16 cellular contexts compared by ENCODE assay signal in the genomic region with DNA sequence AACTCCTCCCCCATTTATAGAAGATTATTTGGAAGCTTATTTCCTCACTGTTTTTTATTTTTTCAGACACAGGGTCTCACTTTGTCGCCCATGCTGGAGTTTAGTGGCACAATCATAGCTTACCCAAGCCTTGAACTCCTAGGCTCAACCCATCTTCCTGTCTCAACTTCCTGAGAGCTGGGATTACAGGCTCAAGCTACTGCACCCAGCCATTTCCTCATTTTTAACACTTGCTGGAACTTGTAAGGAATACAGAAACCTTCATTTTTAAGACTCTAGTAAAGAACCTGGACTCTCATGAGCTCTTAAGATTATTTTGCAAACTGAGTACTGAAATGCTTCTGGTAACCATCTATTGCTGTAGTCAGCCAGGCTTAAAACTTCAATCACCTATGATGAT. TPM values are rescaled to one million over a fixed set of nuclear protein-coding genes. Genes with fewer than 3 reads are reported as not detected.
DNase-seq lines count a peak whose midpoint lies in the region; ATAC-seq and TF ChIP-seq lines count a peak whose summit lies in the region.
"Had no signal": no experiment of that assay in that cellular context is flagged by ENCODE, and none has a peak within 500 bp of the region (broad histone marks: within the 10 kb centered on the region; RNA-seq: fewer than 3 reads in every experiment).

No MANE protein-coding gene starts in this region.

- DNase-seq in activated naive CD8-positive, alpha-beta T cell treated with anti-CD3 and anti-CD28 coated beads for 36 hours, result no peak
- peak; percentile 20 for DNase-seq in RWPE1 (ENCODE audit: low spot score)
- DNase-seq in foreskin keratinocyte, result peak; percentile 35 to 64
- no peak for DNase-seq in type B pancreatic cell (ENCODE audit: extremely low spot score, unreplicated experiment)
- DNase-seq: activated CD4-positive, alpha-beta T cell treated with anti-CD3 and anti-CD28 coated beads for 48 hours; H7; NCI-H187 treated with DMSO at 0.1 percent for 48 hours; NCI-H526 treated with DMSO at 0.1 percent for 48 hours; ovary; Peyer's patch; stimulated activated naive CD8-positive, alpha-beta T cell treated with anti-CD3 and anti-CD28 coated beads, Interleukin-15, Interleukin-2, amounts not matched to agents 100 U/mL and 50 U/mL, for 24 hours; T-helper 2 cell had no signal

- peak overlapping the region; percentile 22 for H3K4me3 Mint-ChIP-seq in activated naive CD8-positive, alpha-beta T cell
- H3K4me3 Mint-ChIP-seq in activated naive CD8-positive, alpha-beta T cell treated with anti-CD3 and anti-CD28 coated beads for 36 hours, result no peak overlapping the region
- H3K4me3 Mint-ChIP-seq in type B pancreatic cell, result no peak overlapping the region

- TF ChIP-seq CTCF in RWPE1 (conservative IDR thresholded peaks at IDR 0.05; ENCODE audit: low read depth) (no peak), foreskin keratinocyte (conservative IDR thresholded peaks at IDR 0.05) (no peak), type B pancreatic cell (conservative IDR thresholded peaks at IDR 0.05) (no peak)

- H3K36me3 Mint-ChIP-seq in activated naive CD8-positive, alpha-beta T cell, result peaks cover 5% of the 10 kb centered on the region
- peaks cover 36% of the 10 kb centered on the region for H3K36me3 Mint-ChIP-seq in activated naive CD8-positive, alpha-beta T cell treated with anti-CD3 and anti-CD28 coated beads for 36 hours
- H3K36me3 Mint-ChIP-seq in type B pancreatic cell, result peaks cover 41% of the 10 kb centered on the region

- no peaks in the 10 kb centered on the region for H3K9me3 Mint-ChIP-seq in activated naive CD8-positive, alpha-beta T cell (ENCODE audit: low read depth)
- no peaks in the 10 kb centered on the region for H3K9me3 Mint-ChIP-seq in activated naive CD8-positive, alpha-beta T cell treated with anti-CD3 and anti-CD28 coated beads for 36 hours
- H3K9me3 Mint-ChIP-seq in type B pancreatic cell, result peaks cover 8% of the 10 kb centered on the region

- peaks cover 40% of the 10 kb centered on the region for H3K4me1 ChIP-seq in foreskin keratinocyte

- H3K27ac Mint-ChIP-seq in activated naive CD8-positive, alpha-beta T cell, result peak overlapping the region; percentile 83
- H3K27ac Mint-ChIP-seq in activated naive CD8-positive, alpha-beta T cell treated with anti-CD3 and anti-CD28 coated beads for 36 hours, result no peak overlapping the region
- peak overlapping the region; percentile 21 for H3K27ac Mint-ChIP-seq in type B pancreatic cell

- no peaks in the 10 kb centered on the region for H3K27me3 ChIP-seq in foreskin keratinocyte
- H3K27me3 ChIP-seq: ovary, Peyer's patch had no signal

- POLR2A ChIA-PET in RWPE1 (lab: Yijun Ruan, JAX; ENCODE audit: low non-redundant PET), result no interaction called here

- peaks cover 91% of the 10 kb centered on the region for H3K4me1 Mint-ChIP-seq in activated naive CD8-positive, alpha-beta T cell (ENCODE audit: low read depth)
- H3K4me1 Mint-ChIP-seq in activated naive CD8-positive, alpha-beta T cell treated with anti-CD3 and anti-CD28 coated beads for 36 hours, result peaks cover 73% of the 10 kb centered on the region
- H3K4me1 Mint-ChIP-seq in type B pancreatic cell (ENCODE audit: unreplicated experiment), result peaks cover 60% of the 10 kb centered on the region

- H3K27me3 Mint-ChIP-seq in activated naive CD8-positive, alpha-beta T cell, result no peaks in the 10 kb centered on the region
- no peaks in the 10 kb centered on the region for H3K27me3 Mint-ChIP-seq in activated naive CD8-positive, alpha-beta T cell treated with anti-CD3 and anti-CD28 coated beads for 36 hours
- no peaks in the 10 kb centered on the region for H3K27me3 Mint-ChIP-seq in type B pancreatic cell

- CTCF ChIA-PET in RWPE1 (lab: Yijun Ruan, JAX), result interaction anchor here (0.6 to 0.7 kb wide), 3 partner anchors 8 to 14 kb away, joined by 3 read pairs; no protein-coding TSS in a partner anchor

- ATAC-seq in foreskin keratinocyte, result peak; percentile 58
- ATAC-seq in HG02571 (IDR thresholded peaks at IDR 0.05; ENCODE audit: unreplicated experiment), result no peak
- no peak for ATAC-seq in GM21381 (IDR thresholded peaks at IDR 0.05; ENCODE audit: unreplicated experiment)
- no peak for ATAC-seq in HG02884 (IDR thresholded peaks at IDR 0.05; ENCODE audit: unreplicated experiment)
- ATAC-seq: stimulated activated naive CD8-positive, alpha-beta T cell treated with anti-CD3 and anti-CD28 coated beads, Interleukin-15, Interleukin-2, amounts not matched to agents 100 U/mL and 50 U/mL, for 24 hours had no signal

- H3K27ac ChIP-seq in RWPE1 (no peak overlapping the region), foreskin keratinocyte (peak overlapping the region; percentile 35)
- H3K27ac ChIP-seq: ovary had no signal

RNA-seq across cellular contexts. Expression of a gene that starts 29.9 kb away (rescaled TPM):
- total RNA-seq in activated naive CD8-positive, alpha-beta T cell treated with anti-CD3 and anti-CD28 coated beads for 36 hours, result 10 to 100 TPM; 60.9 to 65.5 TPM
- total RNA-seq in foreskin keratinocyte (33.9 and 35.8 TPM in 2 replicates), type B pancreatic cell (ENCODE audit: low replicate concordance) (85.4 and 129 TPM in 2 replicates)
- 6.8 and 7.6 TPM in 2 replicates for polyA plus RNA-seq in foreskin keratinocyte

Comparison
In these comparisons a context has a peak if more than half of its experiments do, and no peak if none do; other contexts are left out.
1. DNase-seq: peak in RWPE1 (single experiment) and foreskin keratinocyte (2 of 2); none in activated naive CD8-positive, alpha-beta T cell treated with anti-CD3 and anti-CD28 coated beads for 36 hours (single experiment) and type B pancreatic cell (single experiment).